22 cellular contexts compared by ENCODE assay signal in genomic region chr2:187529248-187529976, GRCh38. TPM values are rescaled to one million over a fixed set of nuclear protein-coding genes. Genes with fewer than 3 reads are reported as not detected.
"Had no signal": no experiment of that assay in that cellular context is flagged by ENCODE, and none has a peak within 500 bp of the region (broad histone marks: within the 10 kb centered on the region; RNA-seq: fewer than 3 reads in every experiment).

No MANE protein-coding gene starts in this region.

- H3K27ac ChIP-seq: colonic mucosa, ovary, testis, upper lobe of left lung had no signal

- H3K4me3 Mint-ChIP-seq: activated naive CD4-positive, alpha-beta T cell treated with anti-CD3 and anti-CD28 coated beads for 36 hours; activated T-cell treated with anti-CD3 and anti-CD28 coated beads, Interleukin-2, amount 50 U/mL, for 4 hours; brain; stimulated activated effector memory CD8-positive, alpha-beta T cell treated with anti-CD3 and anti-CD28 coated beads, Interleukin-12 subunit alpha, Interleukin-12 subunit beta, amount 100 ng/mL, for 72 hours had no signal

- DNase-seq: activated CD4-positive, alpha-beta T cell treated with anti-CD3 and anti-CD28 coated beads, Interleukin-2, amount 50 U/mL, for 1 hour; activated CD8-positive, alpha-beta memory T cell treated with anti-CD3 and anti-CD28 coated beads, Interleukin-2, amount 50 U/mL, for 4 hours; activated naive CD4-positive, alpha-beta T cell treated with anti-CD3 and anti-CD28 coated beads for 36 hours; activated T-cell treated with anti-CD3 and anti-CD28 coated beads, Interleukin-2, amount 50 U/mL, for 4 hours; central memory CD4-positive, alpha-beta T cell; colonic mucosa; erythroblast; foreskin melanocyte; glutamatergic neuron; hypothalamus; islet precursor cell; left colon; ovary; stimulated activated CD4-positive, alpha-beta T cell treated with anti-CD3 and anti-CD28 coated beads, Interleukin-4, amount 100 ng/mL, for 24 hours; testis; upper lobe of left lung had no signal

- H3K36me3 ChIP-seq: colonic mucosa, ovary had no signal

- ATAC-seq: activated CD4-positive, CD25-positive, alpha-beta regulatory T cell treated with anti-CD3 and anti-CD28 coated beads, Interleukin-2, amount 50 U/mL, for 24 hours; activated T-cell treated with anti-CD3 and anti-CD28 coated beads, Interleukin-2, amount 50 U/mL, for 4 hours; left colon; sciatic nerve; stimulated activated effector memory CD8-positive, alpha-beta T cell treated with anti-CD3 and anti-CD28 coated beads, Interleukin-12 subunit alpha, Interleukin-12 subunit beta, amount 100 ng/mL, for 72 hours had no signal

- H3K9me3 ChIP-seq: colonic mucosa, ovary, testis, upper lobe of left lung had no signal

- H3K27ac Mint-ChIP-seq: activated naive CD4-positive, alpha-beta T cell treated with anti-CD3 and anti-CD28 coated beads for 36 hours; brain; stimulated activated effector memory CD8-positive, alpha-beta T cell treated with anti-CD3 and anti-CD28 coated beads, Interleukin-12 subunit alpha, Interleukin-12 subunit beta, amount 100 ng/mL, for 72 hours had no signal

- H3K4me3 ChIP-seq: colonic mucosa, lung, ovary, testis, upper lobe of left lung had no signal

- H3K4me1 Mint-ChIP-seq: stimulated activated effector memory CD8-positive, alpha-beta T cell treated with anti-CD3 and anti-CD28 coated beads, Interleukin-12 subunit alpha, Interleukin-12 subunit beta, amount 100 ng/mL, for 72 hours had no signal

- H3K36me3 Mint-ChIP-seq: brain; stimulated activated effector memory CD8-positive, alpha-beta T cell treated with anti-CD3 and anti-CD28 coated beads, Interleukin-12 subunit alpha, Interleukin-12 subunit beta, amount 100 ng/mL, for 72 hours had no signal

- H3K27me3 ChIP-seq: colonic mucosa, ovary, testis, upper lobe of left lung had no signal

- H3K27me3 Mint-ChIP-seq: brain had no signal

- H3K4me1 ChIP-seq: colonic mucosa, testis had no signal

RNA-seq across cellular contexts. Expression of gene TFPI, which starts 24.8 kb away (rescaled TPM):
- total RNA-seq: activated naive CD4-positive, alpha-beta T cell treated with anti-CD3 and anti-CD28 coated beads for 36 hours; T-helper 1 cell treated with Interleukin-12 subunit alpha and Interleukin-12 subunit beta and Interleukin-4 antibody, amounts not matched to agents 30 ng/mL and 1 ng/mL, for 36 hours had no signal
